Comparison of ENCODE assay signal across 15 cellular contexts in the genomic region with DNA sequence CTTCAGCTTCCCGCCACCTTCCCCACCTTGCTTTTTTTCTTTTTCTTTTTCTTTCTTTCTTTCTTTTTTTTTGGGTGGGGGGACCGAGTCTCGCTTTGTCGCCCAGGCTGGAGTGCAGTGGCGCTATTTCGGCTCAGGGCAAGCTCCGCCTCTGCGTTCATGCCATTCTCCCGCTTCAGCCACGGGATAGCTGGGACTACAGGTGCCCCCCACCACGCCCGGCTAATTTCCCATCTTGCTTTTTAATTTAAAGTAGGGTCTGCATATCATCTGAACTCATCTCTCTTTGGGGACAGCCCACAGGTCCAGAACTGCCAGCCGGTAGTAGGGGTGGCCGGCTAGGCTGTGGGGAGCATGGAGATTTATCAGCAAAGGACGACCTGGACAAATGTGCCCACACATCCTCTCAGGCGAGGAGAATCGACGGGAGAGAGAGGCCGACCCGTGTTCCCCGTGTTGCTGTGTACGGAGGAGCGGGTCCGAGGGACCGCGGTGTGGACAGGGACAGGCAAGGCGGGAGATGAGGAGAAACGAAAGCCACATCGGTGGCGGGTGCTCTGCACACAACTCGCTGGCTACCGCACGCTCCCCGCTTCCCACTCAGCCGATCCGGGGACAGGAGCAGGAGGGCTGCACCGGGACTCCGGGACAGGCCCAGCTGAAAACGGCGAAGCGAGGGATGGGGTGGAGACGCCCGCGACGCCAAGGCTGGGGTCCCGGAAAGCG. TPM values are rescaled to one million over a fixed set of nuclear protein-coding genes. Genes with fewer than 3 reads are reported as not detected.
DNase-seq lines count a peak whose midpoint lies in the region; ATAC-seq and TF ChIP-seq lines count a peak whose summit lies in the region.
"Had no signal": no experiment of that assay in that cellular context is flagged by ENCODE, and none has a peak within 500 bp of the region (broad histone marks: within the 10 kb centered on the region; RNA-seq: fewer than 3 reads in every experiment).

No MANE protein-coding gene starts in this region.

- no peaks in the 10 kb centered on the region for H3K36me3 Mint-ChIP-seq in activated CD4-positive, alpha-beta T cell treated with anti-CD3 and anti-CD28 coated beads for 36 hours (ENCODE audit: low read depth)
- H3K36me3 Mint-ChIP-seq in activated CD8-positive, alpha-beta T cell treated with anti-CD3 and anti-CD28 coated beads for 36 hours (ENCODE audit: low read depth) = no peaks in the 10 kb centered on the region

- H3K27me3 ChIP-seq in sigmoid colon = peaks cover 14 to 65% (median 48%) of the 10 kb centered on the region in 3 donors
- H3K27me3 ChIP-seq in esophagus squamous epithelium = peaks cover 3 to 86% (median 9%) of the 10 kb centered on the region in 4 donors

- CTCF ChIA-PET in activated CD4-positive, alpha-beta T cell treated with anti-CD3 and anti-CD28 coated beads for 36 hours (lab: Charles Lee) = interaction anchor here (1.0 kb wide), 1 partner anchor 13 kb away, joined by 3 read pairs; no protein-coding TSS in a partner anchor
- CTCF ChIA-PET in activated CD8-positive, alpha-beta T cell treated with anti-CD3 and anti-CD28 coated beads for 36 hours (lab: Charles Lee) = interaction anchor here (1.0 kb wide), 1 partner anchor 13 kb away, joined by 3 read pairs; no protein-coding TSS in a partner anchor

- POLR2A ChIA-PET in activated CD4-positive, alpha-beta T cell treated with anti-CD3 and anti-CD28 coated beads for 36 hours (lab: Charles Lee) = interaction anchor here (0.7 kb wide), 1 partner anchor 9 kb away, joined by 4 read pairs; a partner anchor contains a TSS
- POLR2A ChIA-PET in activated CD8-positive, alpha-beta T cell treated with anti-CD3 and anti-CD28 coated beads for 36 hours (lab: Charles Lee) = no interaction called here

- H3K27ac Mint-ChIP-seq in activated CD4-positive, alpha-beta T cell treated with anti-CD3 and anti-CD28 coated beads for 36 hours = no peak overlapping the region
- H3K27ac Mint-ChIP-seq in activated CD8-positive, alpha-beta T cell treated with anti-CD3 and anti-CD28 coated beads for 36 hours = no peak overlapping the region

- intact Hi-C loops in activated CD4-positive, alpha-beta T cell treated with anti-CD3 and anti-CD28 coated beads for 36 hours (cut with DNase I, micrococcal nuclease) = no loop called here
- intact Hi-C loops in activated CD8-positive, alpha-beta T cell treated with anti-CD3 and anti-CD28 coated beads for 36 hours (cut with micrococcal nuclease) = no loop called here
- intact Hi-C loops in sigmoid colon (cut with DNase I) = no loop called here
- intact Hi-C loops in esophagus squamous epithelium (cut with DNase I) = no loop called here

- ATAC-seq in activated CD4-positive, alpha-beta T cell treated with anti-CD3 and anti-CD28 coated beads for 36 hours = no peak
- no peak for ATAC-seq in activated CD8-positive, alpha-beta T cell treated with anti-CD3 and anti-CD28 coated beads for 36 hours
- ATAC-seq in HG02798 (IDR thresholded peaks at IDR 0.05; ENCODE audit: poor library complexity, unreplicated experiment) (no peak), GM21447 (IDR thresholded peaks at IDR 0.05; ENCODE audit: unreplicated experiment) (no peak)
- ATAC-seq: HepG2 had no signal

- H3K9me3 ChIP-seq in sigmoid colon (no peaks in the 10 kb centered on the region), esophagus squamous epithelium (no peaks in the 10 kb centered on the region)
- H3K9me3 ChIP-seq: uterus had no signal

- no peak for DNase-seq in activated CD4-positive, alpha-beta T cell treated with anti-CD3 and anti-CD28 coated beads for 36 hours
- no peak for DNase-seq in activated CD4-positive, alpha-beta T cell treated with anti-CD3 and anti-CD28 coated beads, Interleukin-2, amount 50 U/mL, for 1 hour
- no peak for DNase-seq in activated CD8-positive, alpha-beta T cell treated with anti-CD3 and anti-CD28 coated beads for 36 hours
- DNase-seq in fibroblast of villous mesenchyme (ENCODE audit: low read depth) = no peak
- no peak for DNase-seq in sigmoid colon
- DNase-seq in esophagus squamous epithelium (lab: John Stamatoyannopoulos, UW) = no peak
- DNase-seq: DMS53, NCI-H187, uterus had no signal

- H3K4me3 ChIP-seq in fibroblast of villous mesenchyme (ENCODE audit: low read depth, low read length) = peak overlapping the region; percentile 32
- peak overlapping the region in 3 of 4 donors; percentile 5 to 32 (median 15) for H3K4me3 ChIP-seq in sigmoid colon
- H3K4me3 ChIP-seq in esophagus squamous epithelium = peak overlapping the region in 2 of 4 donors; percentile 34 to 51
- H3K4me3 ChIP-seq: uterus had no signal

- no peak overlapping the region for H3K27ac ChIP-seq in sigmoid colon
- H3K27ac ChIP-seq in esophagus squamous epithelium = no peak overlapping the region
- H3K27ac ChIP-seq: epithelial cell of prostate, uterus had no signal

- H3K36me3 ChIP-seq in sigmoid colon (no peaks in the 10 kb centered on the region), esophagus squamous epithelium (no peaks in the 10 kb centered on the region)
- H3K36me3 ChIP-seq: uterus had no signal

- H3K9me3 Mint-ChIP-seq in activated CD4-positive, alpha-beta T cell treated with anti-CD3 and anti-CD28 coated beads for 36 hours (ENCODE audit: low read depth) = no peaks in the 10 kb centered on the region
- H3K9me3 Mint-ChIP-seq in activated CD8-positive, alpha-beta T cell treated with anti-CD3 and anti-CD28 coated beads for 36 hours = no peaks in the 10 kb centered on the region

- no peak for TF ChIP-seq POLR2A in sigmoid colon (IDR thresholded peaks at IDR 0.05)
- no peak for TF ChIP-seq POLR2A in esophagus squamous epithelium (IDR thresholded peaks at IDR 0.05)

- H3K4me1 ChIP-seq in sigmoid colon (peaks cover 0 to 45% (median 35%) of the 10 kb centered on the region in 4 donors), esophagus squamous epithelium (peaks cover 16 to 64% (median 29%) of the 10 kb centered on the region in 3 donors)

- H3K4me1 Mint-ChIP-seq in activated CD4-positive, alpha-beta T cell treated with anti-CD3 and anti-CD28 coated beads for 36 hours = peaks cover 24% of the 10 kb centered on the region
- peaks cover 23% of the 10 kb centered on the region for H3K4me1 Mint-ChIP-seq in activated CD8-positive, alpha-beta T cell treated with anti-CD3 and anti-CD28 coated beads for 36 hours (ENCODE audit: low read depth)

- WGBS in sigmoid colon, 2 donors = 27 to 57% methylated on average over 47 of the region's 47 CpGs
- 19 to 40% methylated on average over 16 to 32 of the region's 47 CpGs for WGBS in esophagus squamous epithelium, 2 donors

- peaks cover 80% of the 10 kb centered on the region for H3K27me3 Mint-ChIP-seq in activated CD4-positive, alpha-beta T cell treated with anti-CD3 and anti-CD28 coated beads for 36 hours
- H3K27me3 Mint-ChIP-seq in activated CD8-positive, alpha-beta T cell treated with anti-CD3 and anti-CD28 coated beads for 36 hours = peaks cover 79% of the 10 kb centered on the region

- H3K4me3 Mint-ChIP-seq in activated CD4-positive, alpha-beta T cell treated with anti-CD3 and anti-CD28 coated beads for 36 hours = peak overlapping the region; percentile 55
- peak overlapping the region; percentile 39 for H3K4me3 Mint-ChIP-seq in activated CD8-positive, alpha-beta T cell treated with anti-CD3 and anti-CD28 coated beads for 36 hours

- TF ChIP-seq CTCF in activated CD8-positive, alpha-beta T cell treated with anti-CD3 and anti-CD28 coated beads for 36 hours (IDR thresholded peaks at IDR 0.05) = no peak
- no peak for TF ChIP-seq CTCF in fibroblast of villous mesenchyme (IDR thresholded peaks at IDR 0.05; ENCODE audit: insufficient read depth, low read depth, low read length)
- TF ChIP-seq CTCF in sigmoid colon (IDR thresholded peaks at IDR 0.05) = no peak
- TF ChIP-seq CTCF in esophagus squamous epithelium (IDR thresholded peaks at IDR 0.05) = no peak

- TF ChIP-seq EP300 in sigmoid colon (IDR thresholded peaks at IDR 0.05) = no peak

RNA-seq across cellular contexts. Expression of a gene that starts 2.4 kb away (rescaled TPM):
- not detected for total RNA-seq in activated CD4-positive, alpha-beta T cell treated with anti-CD3 and anti-CD28 coated beads for 36 hours
- not detected for total RNA-seq in activated CD8-positive, alpha-beta T cell treated with anti-CD3 and anti-CD28 coated beads for 36 hours
- 1.3 TPM in 1 of 2 replicates, not detected in the other for total RNA-seq in fibroblast of villous mesenchyme
- total RNA-seq in sigmoid colon = 10 to 100 TPM in 2 of 4 donors, 1 to 10 TPM in 2; 3.9 to 40.7 (median 11.0) TPM
- 100 to 1,000 TPM in 1 of 3 donors, 10 to 100 TPM in 2; 12.5 to 106 (median 43.7) TPM for polyA plus RNA-seq in sigmoid colon
- total RNA-seq in esophagus squamous epithelium = 1 to 10 TPM in 2 of 4 donors, under 1 TPM in 1, not detected in 1; 0.57 to 7.4 (median 4.8) TPM
- total RNA-seq: A172 had no signal
- polyA plus RNA-seq: HepG2 had no signal

RNA-seq across cellular contexts. Expression of a gene that starts 3.6 kb away (rescaled TPM):
- total RNA-seq in activated CD4-positive, alpha-beta T cell treated with anti-CD3 and anti-CD28 coated beads for 36 hours = 1 to 10 TPM in 1 of 2 experiments, under 1 TPM in 1; 0.74 to 1.1 TPM
- not detected for total RNA-seq in activated CD8-positive, alpha-beta T cell treated with anti-CD3 and anti-CD28 coated beads for 36 hours
- total RNA-seq in fibroblast of villous mesenchyme (1.3 and 1.9 TPM in 2 replicates), sigmoid colon (10 to 100 TPM in 2 of 4 donors, not detected in 2; 30.3 to 34.1 TPM), esophagus squamous epithelium (10 to 100 TPM in 1 of 4 donors, 1 to 10 TPM in 2, not detected in 1; 3.3 to 34.2 (median 5.3) TPM)
- 10 to 100 TPM; 13.9 to 63.4 (median 29.4) TPM for polyA plus RNA-seq in sigmoid colon
- total RNA-seq: A172, osteoblast had no signal

RNA-seq across cellular contexts. Expression of a gene that starts 9.3 kb away (rescaled TPM):
- total RNA-seq in activated CD4-positive, alpha-beta T cell treated with anti-CD3 and anti-CD28 coated beads for 36 hours = 100 to 1,000 TPM in 1 of 2 experiments, 10 to 100 TPM in 1; 61.1 to 108 TPM
- 10 to 100 TPM; 22.1 to 23.3 TPM for total RNA-seq in activated CD8-positive, alpha-beta T cell treated with anti-CD3 and anti-CD28 coated beads for 36 hours
- total RNA-seq in fibroblast of villous mesenchyme = 21.6 and 108 TPM in 2 replicates
- total RNA-seq in sigmoid colon = 100 to 1,000 TPM in 2 of 4 donors, 10 to 100 TPM in 2; 96.9 to 295 (median 136) TPM
- polyA plus RNA-seq in sigmoid colon = 100 to 1,000 TPM in 2 of 3 donors, 10 to 100 TPM in 1; 82.0 to 813 (median 358) TPM
- 100 to 1,000 TPM in 1 of 4 donors, 10 to 100 TPM in 3; 52.4 to 106 (median 88.7) TPM for total RNA-seq in esophagus squamous epithelium
- total RNA-seq: A172 had no signal

RNA-seq across cellular contexts. Expression of a gene that starts 16.8 kb away (rescaled TPM):
- total RNA-seq in activated CD4-positive, alpha-beta T cell treated with anti-CD3 and anti-CD28 coated beads for 36 hours = not detected
- total RNA-seq in activated CD8-positive, alpha-beta T cell treated with anti-CD3 and anti-CD28 coated beads for 36 hours = not detected
- total RNA-seq in fibroblast of villous mesenchyme = not detected in 2 replicates
- not detected for total RNA-seq in sigmoid colon
- polyA plus RNA-seq in sigmoid colon = not detected
- total RNA-seq in esophagus squamous epithelium = not detected
- total RNA-seq: A172, osteoblast, uterus had no signal
- polyA plus RNA-seq: HepG2 had no signal

RNA-seq across cellular contexts. Expression of a gene that starts 22.9 kb away (rescaled TPM):
- 1 to 10 TPM; 7.0 to 7.1 TPM for total RNA-seq in activated CD4-positive, alpha-beta T cell treated with anti-CD3 and anti-CD28 coated beads for 36 hours
- 1 to 10 TPM; 7.7 to 9.0 TPM for total RNA-seq in activated CD8-positive, alpha-beta T cell treated with anti-CD3 and anti-CD28 coated beads for 36 hours
- total RNA-seq in fibroblast of villous mesenchyme = not detected in 2 replicates
- total RNA-seq in sigmoid colon = 1 to 10 TPM in 3 of 4 donors, under 1 TPM in 1; 0.71 to 3.1 (median 2.6) TPM
- 100 to 1,000 TPM in 1 of 3 donors, 10 to 100 TPM in 1, 1 to 10 TPM in 1; 7.1 to 117 (median 48.1) TPM for polyA plus RNA-seq in sigmoid colon
- 1 to 10 TPM in 3 of 4 donors, not detected in 1; 2.8 to 4.2 (median 2.9) TPM for total RNA-seq in esophagus squamous epithelium
- total RNA-seq: A172 had no signal
